ENCODE assay signal across 9 cellular contexts in genomic region chr11:46242961-46243795, GRCh38. TPM values are rescaled to one million over a fixed set of nuclear protein-coding genes. Genes with fewer than 3 reads are reported as not detected.
DNase-seq lines count a peak whose midpoint lies in the region; ATAC-seq and TF ChIP-seq lines count a peak whose summit lies in the region.
"Had no signal": no experiment of that assay in that cellular context is flagged by ENCODE, and none has a peak within 500 bp of the region (broad histone marks: within the 10 kb centered on the region; RNA-seq: fewer than 3 reads in every experiment).

No MANE protein-coding gene starts in this region.

- intact Hi-C loops in right lobe of liver (cut with DNase I), result no loop called here

- no peaks in the 10 kb centered on the region for H3K9me3 ChIP-seq in BLaER1 treated with 17β-estradiol and CSF1 and Interleukin-3, amounts not matched to agents 10 nM and 100 nM (replicated peaks in 1 of 11)
- no peaks in the 10 kb centered on the region for H3K9me3 ChIP-seq in right lobe of liver

- peak; percentile 87 for TF ChIP-seq POLR2A in right lobe of liver (IDR thresholded peaks at IDR 0.05)

- H3K4me3 ChIP-seq in BLaER1 treated with 17β-estradiol and CSF1 and Interleukin-3, amounts not matched to agents 10 nM and 100 nM, result peak overlapping the region; percentile 50 to 72 (median 60)
- H3K4me3 ChIP-seq in right lobe of liver, result peak overlapping the region; percentile 36 to 56 (median 44)

- H3K36me3 ChIP-seq in BLaER1 treated with 17β-estradiol and CSF1 and Interleukin-3, amounts not matched to agents 10 nM and 100 nM, result no peaks in the 10 kb centered on the region
- H3K36me3 ChIP-seq in right lobe of liver, result no peaks in the 10 kb centered on the region

- peaks cover 26 to 36% (median 28%) of the 10 kb centered on the region in 10 experiments for H3K4me1 ChIP-seq in BLaER1 treated with 17β-estradiol and CSF1 and Interleukin-3, amounts not matched to agents 10 nM and 100 nM
- peaks cover 0 to 15% (median 7%) of the 10 kb centered on the region in 4 donors for H3K4me1 ChIP-seq in right lobe of liver

- DNase-seq in NCI-H748 treated with DMSO at 0.1 percent for 48 hours (lab: John Stamatoyannopoulos, UW) (peak; percentile 81), dermis microvascular lymphatic vessel endothelial cell (ENCODE audit: low read depth in 2 of 2) (peak; percentile 65 to 91), right lobe of liver (peak; percentile 93 to 95 (median 95))
- peak; percentile 91 to 93 for DNase-seq in activated CD4-positive, alpha-beta T cell treated with anti-CD3 and anti-CD28 coated beads, Interleukin-2, amount 50 U/mL, for 48 hours
- DNase-seq in stimulated activated CD4-positive, alpha-beta T cell treated with anti-CD3 and anti-CD28 coated beads, Interleukin-2, amount 100 ng/mL, for 48 hours, result peak; percentile 86 to 91

- peak overlapping the region; percentile 70 to 92 (median 78) for H3K27ac ChIP-seq in BLaER1 treated with 17β-estradiol and CSF1 and Interleukin-3, amounts not matched to agents 10 nM and 100 nM
- H3K27ac ChIP-seq in right lobe of liver, result peak overlapping the region; percentile 63 to 78 (median 71)

- ATAC-seq in GM19351 (IDR thresholded peaks at IDR 0.05; ENCODE audit: unreplicated experiment) (peak; percentile 62), HG03558 (IDR thresholded peaks at IDR 0.05; ENCODE audit: extremely low read depth, unreplicated experiment) (peak; percentile 50), right lobe of liver (peak; percentile 90 to 93 (median 91))

- H3K4me2 ChIP-seq in BLaER1 treated with 17β-estradiol and CSF1 and Interleukin-3, amounts not matched to agents 10 nM and 100 nM, result peak overlapping the region; percentile 71 to 99 (median 89)

- H3K27me3 ChIP-seq in BLaER1 treated with 17β-estradiol and CSF1 and Interleukin-3, amounts not matched to agents 10 nM and 100 nM, result peaks cover 8 to 20% (median 12%) of the 10 kb centered on the region in 11 experiments
- peaks cover 0 to 6% of the 10 kb centered on the region in 2 donors for H3K27me3 ChIP-seq in right lobe of liver

- WGBS in right lobe of liver (ENCODE audit: insufficient coverage, low coverage, low lambda C conversion rate, missing lambda C conversion rate), result 2% methylated on average over 11 of the region's 46 CpGs

- peak overlapping the region; percentile 64 to 90 (median 80) for H3K9ac ChIP-seq in BLaER1 treated with 17β-estradiol and CSF1 and Interleukin-3, amounts not matched to agents 10 nM and 100 nM

- TF ChIP-seq CTCF in right lobe of liver (IDR thresholded peaks at IDR 0.05), result no peak

- no peaks in the 10 kb centered on the region for H4K20me1 ChIP-seq in BLaER1 treated with 17β-estradiol and CSF1 and Interleukin-3, amounts not matched to agents 10 nM and 100 nM

RNA-seq across cellular contexts. Expression of gene CREB3L1, which starts 34.3 kb away (rescaled TPM):
- total RNA-seq in dermis microvascular lymphatic vessel endothelial cell (under 0.01 and 0.25 TPM in 2 replicates), right lobe of liver (under 1 TPM; 0.07 to 0.37 (median 0.24) TPM)
- total RNA-seq: activated CD8-positive, alpha-beta memory T cell treated with anti-CD3 and anti-CD28 coated beads for 36 hours had no signal

Comparison
In these comparisons a context has a peak if more than half of its experiments do, and no peak if none do; other contexts are left out.
1. Peak in every context shown above with its lines: DNase-seq, ATAC-seq, H3K4me3 ChIP-seq and H3K27ac ChIP-seq.